Comparison of ENCODE assay signal across 35 cellular contexts in the genomic region with DNA sequence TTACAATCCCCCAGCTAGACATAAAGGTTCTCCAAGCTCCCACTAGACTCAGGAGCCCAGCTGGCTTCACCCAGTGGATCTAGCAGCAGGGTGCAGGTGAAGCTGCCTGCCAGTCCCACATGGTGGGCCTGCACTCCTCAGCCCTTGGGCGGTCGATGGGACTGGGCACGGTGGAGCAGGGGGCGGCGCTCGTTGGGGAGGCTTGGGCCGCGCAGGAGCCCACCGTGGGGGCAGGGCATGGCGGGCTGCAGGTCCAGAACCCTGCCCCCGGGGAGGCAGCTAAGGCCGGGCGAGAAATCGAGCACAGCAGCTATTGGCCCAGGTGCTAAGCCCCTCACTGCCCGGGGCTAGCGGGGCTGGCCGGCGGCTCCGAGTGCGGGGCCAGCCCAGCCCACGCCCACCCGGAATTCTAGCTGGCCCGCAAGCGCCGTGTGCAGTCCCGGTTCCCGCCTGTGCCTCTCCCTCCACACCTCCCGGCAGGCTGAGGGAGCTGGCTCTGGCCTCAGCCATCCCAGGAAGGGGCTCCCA.
"Had no signal": no experiment of that assay in that cellular context is flagged by ENCODE, and none has a peak within 500 bp of the region (broad histone marks: within the 10 kb centered on the region; RNA-seq: fewer than 3 reads in every experiment).

No MANE protein-coding gene starts in this region.

- H3K27me3 ChIP-seq: MG63 had no signal

- DNase-seq: Karpas-422, Kasumi-1, KBM-7, KG1, MG63, MM.1S, MV-4-11, NCI-H1048, NCI-H1092, NCI-H1092 treated with DMSO at 0.1 percent for 48 hours, NCI-H1105, NCI-H1105 treated with DMSO at 0.1 percent for 48 hours, NCI-H1417, NCI-H1417 treated with DMSO at 0.1 percent for 48 hours, NCI-H1436, NCI-H1436 treated with DMSO at 0.1 percent for 48 hours, NCI-H146, NCI-H1694, NCI-H1694 treated with DMSO at 0.1 percent for 48 hours, NCI-H187, NCI-H187 treated with DMSO at 0.1 percent for 48 hours, NCI-H1930, NCI-H2029, NCI-H2029 treated with DMSO at 0.1 percent for 48 hours, NCI-H2081, NCI-H2081 treated with DMSO at 0.1 percent for 48 hours, NCI-H2107, NCI-H2171, NCI-H2171 treated with DMSO at 0.1 percent for 48 hours, NCI-H2227 treated with DMSO at 0.1 percent for 48 hours, NCI-H226, NCI-H345, NCI-H446, NCI-H446 treated with DMSO at 0.1 percent for 48 hours had no signal

- H3K4me3 ChIP-seq: MG63 had no signal

- H3K27ac ChIP-seq: KMS-11 had no signal

- H3K9ac ChIP-seq: KMS-11 had no signal

- H3K9me3 ChIP-seq: MG63 had no signal

- H3K36me3 ChIP-seq: MG63 had no signal
